In the genomic region with DNA sequence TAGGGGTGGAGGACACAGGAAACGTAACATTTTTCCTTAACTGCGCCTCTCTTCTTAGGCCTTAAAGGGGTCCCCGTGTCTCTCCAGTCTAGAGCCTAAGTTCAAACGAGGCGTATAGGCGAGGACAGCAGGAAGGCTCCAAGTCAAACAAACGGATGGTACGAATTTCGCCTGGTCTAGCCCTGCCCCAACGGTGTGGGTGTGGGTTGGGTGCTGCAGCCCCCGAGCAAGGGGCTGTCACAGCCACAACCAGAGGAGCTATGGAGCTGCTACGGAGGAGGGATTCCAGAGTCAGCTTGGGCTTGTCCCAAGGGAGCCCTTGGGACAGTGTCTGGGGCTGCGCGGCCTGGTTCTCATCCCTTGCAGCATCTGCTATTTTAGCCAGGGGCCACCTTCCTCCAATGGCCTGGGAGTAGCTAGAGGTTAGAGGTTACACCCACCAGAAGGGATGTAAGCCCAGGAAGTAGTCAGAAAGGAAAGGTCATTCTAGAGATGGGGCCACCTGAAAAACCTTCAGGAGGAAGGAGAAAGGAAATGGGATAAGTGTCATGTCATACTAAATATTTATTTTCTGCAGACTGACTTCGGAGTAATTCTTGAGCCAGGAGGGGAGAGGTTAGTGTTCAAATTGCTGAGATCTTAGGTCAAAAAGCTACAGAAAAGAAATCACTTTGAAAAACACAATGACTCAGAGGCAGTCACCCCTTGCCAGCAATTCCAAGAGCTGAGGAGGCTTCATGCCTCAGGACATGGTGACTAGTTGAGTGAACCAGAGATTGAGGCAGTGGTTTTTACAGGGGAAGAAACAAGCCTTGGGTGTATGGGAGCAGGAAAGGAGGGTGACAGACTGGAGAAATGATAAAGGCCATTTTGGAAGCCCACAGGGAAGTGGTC, we compare ENCODE assay signal across 1 cellular context.
TF ChIP-seq lines count a peak whose summit lies in the region.

No MANE protein-coding gene starts in this region.

TF ChIP-seq in HepG2, 621 proteins besides CTCF, POLR2A, EP300 and RAD21 (continued from another document and continues in another):
- TF ChIP-seq PBX3 (CRISPR knock-in tag; IDR thresholded peaks at IDR 0.05; ENCODE audit: borderline replicate concordance): no peak; the same call in 1 of the 2 replicates
- no peak for TF ChIP-seq ZMYM3 (CRISPR knock-in tag; IDR thresholded peaks at IDR 0.05)
- no peak for TF ChIP-seq ZNF749 (CRISPR knock-in tag; IDR thresholded peaks at IDR 0.05; ENCODE audit: borderline replicate concordance)
- TF ChIP-seq, protein P1, sequence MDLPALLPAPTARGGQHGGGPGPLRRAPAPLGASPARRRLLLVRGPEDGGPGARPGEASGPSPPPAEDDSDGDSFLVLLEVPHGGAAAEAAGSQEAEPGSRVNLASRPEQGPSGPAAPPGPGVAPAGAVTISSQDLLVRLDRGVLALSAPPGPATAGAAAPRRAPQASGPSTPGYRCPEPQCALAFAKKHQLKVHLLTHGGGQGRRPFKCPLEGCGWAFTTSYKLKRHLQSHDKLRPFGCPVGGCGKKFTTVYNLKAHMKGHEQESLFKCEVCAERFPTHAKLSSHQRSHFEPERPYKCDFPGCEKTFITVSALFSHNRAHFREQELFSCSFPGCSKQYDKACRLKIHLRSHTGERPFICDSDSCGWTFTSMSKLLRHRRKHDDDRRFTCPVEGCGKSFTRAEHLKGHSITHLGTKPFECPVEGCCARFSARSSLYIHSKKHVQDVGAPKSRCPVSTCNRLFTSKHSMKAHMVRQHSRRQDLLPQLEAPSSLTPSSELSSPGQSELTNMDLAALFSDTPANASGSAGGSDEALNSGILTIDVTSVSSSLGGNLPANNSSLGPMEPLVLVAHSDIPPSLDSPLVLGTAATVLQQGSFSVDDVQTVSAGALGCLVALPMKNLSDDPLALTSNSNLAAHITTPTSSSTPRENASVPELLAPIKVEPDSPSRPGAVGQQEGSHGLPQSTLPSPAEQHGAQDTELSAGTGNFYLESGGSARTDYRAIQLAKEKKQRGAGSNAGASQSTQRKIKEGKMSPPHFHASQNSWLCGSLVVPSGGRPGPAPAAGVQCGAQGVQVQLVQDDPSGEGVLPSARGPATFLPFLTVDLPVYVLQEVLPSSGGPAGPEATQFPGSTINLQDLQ (CRISPR knock-in tag; IDR thresholded peaks at IDR 0.05): no peak
- no peak for TF ChIP-seq ZFP36L2 (CRISPR knock-in tag; IDR thresholded peaks at IDR 0.05)
- TF ChIP-seq ZNF143 (CRISPR knock-in tag; IDR thresholded peaks at IDR 0.05): peak; percentile 23; the same call in 1 of the 2 replicates
- TF ChIP-seq KLF6 (CRISPR knock-in tag; IDR thresholded peaks at IDR 0.05): no peak
- 0 out of 2 replicates have a peak, but pooled peaks have one; percentile 0 for TF ChIP-seq ZZZ3 (CRISPR knock-in tag; IDR thresholded peaks at IDR 0.05; ENCODE audit: borderline replicate concordance)
- TF ChIP-seq EEA1 (CRISPR knock-in tag; IDR thresholded peaks at IDR 0.05; ENCODE audit: borderline replicate concordance): peak; percentile 37; the same call in 1 of the 2 replicates
- no peak for TF ChIP-seq ZFP36L1 (CRISPR knock-in tag; IDR thresholded peaks at IDR 0.05)
- TF ChIP-seq YY1 (IDR thresholded peaks at IDR 0.05; ENCODE audit: insufficient read depth, insufficient replicate concordance, low read depth, low read length): no peak
- TF ChIP-seq, protein P2, sequence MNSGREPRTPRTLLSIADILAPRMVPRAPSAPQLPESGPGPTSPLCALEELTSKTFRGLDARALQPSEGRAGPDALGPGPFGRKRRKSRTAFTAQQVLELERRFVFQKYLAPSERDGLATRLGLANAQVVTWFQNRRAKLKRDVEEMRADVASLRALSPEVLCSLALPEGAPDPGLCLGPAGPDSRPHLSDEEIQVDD (CRISPR knock-in tag; IDR thresholded peaks at IDR 0.05; ENCODE audit: borderline replicate concordance): no peak
- TF ChIP-seq THAP8 (CRISPR knock-in tag; IDR thresholded peaks at IDR 0.05; ENCODE audit: borderline replicate concordance): no peak
- TF ChIP-seq ZNF75D (CRISPR knock-in tag; IDR thresholded peaks at IDR 0.05; ENCODE audit: borderline replicate concordance): no peak
- no peak for TF ChIP-seq ZFP36 (IDR thresholded peaks at IDR 0.05; ENCODE audit: borderline replicate concordance, low read depth, low read length, partially characterized antibody)
- no peak for TF ChIP-seq ZEB1 (IDR thresholded peaks at IDR 0.05; ENCODE audit: insufficient replicate concordance, low read depth)
- no peak for TF ChIP-seq RFXAP (CRISPR knock-in tag; IDR thresholded peaks at IDR 0.05; ENCODE audit: borderline replicate concordance)
- TF ChIP-seq IKZF5 (CRISPR knock-in tag; IDR thresholded peaks at IDR 0.05): no peak
- no peak; the same call in 1 of the 2 replicates for TF ChIP-seq ZNF605 (CRISPR knock-in tag; IDR thresholded peaks at IDR 0.05)
- TF ChIP-seq ZSCAN20 (CRISPR knock-in tag; IDR thresholded peaks at IDR 0.05; ENCODE audit: borderline replicate concordance): 0 out of 2 replicates have a peak, but pooled peaks have one; percentile 17
- peak; percentile 38; the same call in 1 of the 2 replicates for TF ChIP-seq FOSL1 (CRISPR knock-in tag; IDR thresholded peaks at IDR 0.05; ENCODE audit: borderline replicate concordance)
- no peak for TF ChIP-seq SP5 (CRISPR knock-in tag; IDR thresholded peaks at IDR 0.05; ENCODE audit: borderline replicate concordance, low read depth)
- no peak for TF ChIP-seq ZNF138 (CRISPR knock-in tag; IDR thresholded peaks at IDR 0.05; ENCODE audit: low read depth)
- TF ChIP-seq FOXM1 (CRISPR knock-in tag; IDR thresholded peaks at IDR 0.05): no peak
- TF ChIP-seq ZNF20 (CRISPR knock-in tag; IDR thresholded peaks at IDR 0.05): no peak
- TF ChIP-seq TEF (CRISPR knock-in tag; IDR thresholded peaks at IDR 0.05): no peak
- TF ChIP-seq ZNF788 (CRISPR knock-in tag; IDR thresholded peaks at IDR 0.05; ENCODE audit: borderline replicate concordance): 0 out of 2 replicates have a peak, but pooled peaks have one; percentile 1
- TF ChIP-seq, protein P3, sequence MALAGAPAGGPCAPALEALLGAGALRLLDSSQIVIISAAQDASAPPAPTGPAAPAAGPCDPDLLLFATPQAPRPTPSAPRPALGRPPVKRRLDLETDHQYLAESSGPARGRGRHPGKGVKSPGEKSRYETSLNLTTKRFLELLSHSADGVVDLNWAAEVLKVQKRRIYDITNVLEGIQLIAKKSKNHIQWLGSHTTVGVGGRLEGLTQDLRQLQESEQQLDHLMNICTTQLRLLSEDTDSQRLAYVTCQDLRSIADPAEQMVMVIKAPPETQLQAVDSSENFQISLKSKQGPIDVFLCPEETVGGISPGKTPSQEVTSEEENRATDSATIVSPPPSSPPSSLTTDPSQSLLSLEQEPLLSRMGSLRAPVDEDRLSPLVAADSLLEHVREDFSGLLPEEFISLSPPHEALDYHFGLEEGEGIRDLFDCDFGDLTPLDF (CRISPR knock-in tag; IDR thresholded peaks at IDR 0.05): 0 out of 2 replicates have a peak, but pooled peaks have one; percentile 0
- TF ChIP-seq, protein P4, sequence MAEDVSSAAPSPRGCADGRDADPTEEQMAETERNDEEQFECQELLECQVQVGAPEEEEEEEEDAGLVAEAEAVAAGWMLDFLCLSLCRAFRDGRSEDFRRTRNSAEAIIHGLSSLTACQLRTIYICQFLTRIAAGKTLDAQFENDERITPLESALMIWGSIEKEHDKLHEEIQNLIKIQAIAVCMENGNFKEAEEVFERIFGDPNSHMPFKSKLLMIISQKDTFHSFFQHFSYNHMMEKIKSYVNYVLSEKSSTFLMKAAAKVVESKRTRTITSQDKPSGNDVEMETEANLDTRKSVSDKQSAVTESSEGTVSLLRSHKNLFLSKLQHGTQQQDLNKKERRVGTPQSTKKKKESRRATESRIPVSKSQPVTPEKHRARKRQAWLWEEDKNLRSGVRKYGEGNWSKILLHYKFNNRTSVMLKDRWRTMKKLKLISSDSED (CRISPR knock-in tag; IDR thresholded peaks at IDR 0.05): no peak
- TF ChIP-seq AHR (CRISPR knock-in tag; IDR thresholded peaks at IDR 0.05): no peak
- TF ChIP-seq MIER3 (CRISPR knock-in tag; IDR thresholded peaks at IDR 0.05; ENCODE audit: borderline replicate concordance): no peak
- no peak; the same call in 1 of the 2 replicates for TF ChIP-seq ARID2 (CRISPR knock-in tag; IDR thresholded peaks at IDR 0.05; ENCODE audit: borderline replicate concordance)
- TF ChIP-seq CEBPZ (IDR thresholded peaks at IDR 0.05; ENCODE audit: low read length): no peak
- no peak; the same call in none of the 2 replicates for TF ChIP-seq BRD4 (CRISPR knock-in tag; IDR thresholded peaks at IDR 0.05)
- TF ChIP-seq, protein P5, sequence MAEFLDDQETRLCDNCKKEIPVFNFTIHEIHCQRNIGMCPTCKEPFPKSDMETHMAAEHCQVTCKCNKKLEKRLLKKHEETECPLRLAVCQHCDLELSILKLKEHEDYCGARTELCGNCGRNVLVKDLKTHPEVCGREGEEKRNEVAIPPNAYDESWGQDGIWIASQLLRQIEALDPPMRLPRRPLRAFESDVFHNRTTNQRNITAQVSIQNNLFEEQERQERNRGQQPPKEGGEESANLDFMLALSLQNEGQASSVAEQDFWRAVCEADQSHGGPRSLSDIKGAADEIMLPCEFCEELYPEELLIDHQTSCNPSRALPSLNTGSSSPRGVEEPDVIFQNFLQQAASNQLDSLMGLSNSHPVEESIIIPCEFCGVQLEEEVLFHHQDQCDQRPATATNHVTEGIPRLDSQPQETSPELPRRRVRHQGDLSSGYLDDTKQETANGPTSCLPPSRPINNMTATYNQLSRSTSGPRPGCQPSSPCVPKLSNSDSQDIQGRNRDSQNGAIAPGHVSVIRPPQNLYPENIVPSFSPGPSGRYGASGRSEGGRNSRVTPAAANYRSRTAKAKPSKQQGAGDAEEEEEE (CRISPR knock-in tag; IDR thresholded peaks at IDR 0.05; ENCODE audit: borderline replicate concordance): no peak; the same call in 1 of the 2 replicates
- no peak for TF ChIP-seq PCBP1 (IDR thresholded peaks at IDR 0.05; ENCODE audit: borderline replicate concordance, low read depth, low read length)
- no peak for TF ChIP-seq NFE2 (CRISPR knock-in tag; IDR thresholded peaks at IDR 0.05)
- no peak for TF ChIP-seq HOXA5 (CRISPR knock-in tag; IDR thresholded peaks at IDR 0.05)
- TF ChIP-seq ZNF160 (CRISPR knock-in tag; IDR thresholded peaks at IDR 0.05): no peak
